In genomic region chr1:205445653-205445955, GRCh38 we compare ENCODE assay signal across 1 cellular context.
TF ChIP-seq lines count a peak whose summit lies in the region.

No MANE protein-coding gene starts in this region.

TF ChIP-seq in H1, 55 proteins besides CTCF, POLR2A, EP300 and RAD21:
- TF ChIP-seq TCF12 (IDR thresholded peaks at IDR 0.05; ENCODE audit: low read depth, low read length), result no peak
- no peak for TF ChIP-seq SIX5 (IDR thresholded peaks at IDR 0.05; ENCODE audit: low read depth, low read length)
- TF ChIP-seq MAFK (IDR thresholded peaks at IDR 0.05; ENCODE audit: low read depth, low read length), result no peak
- no peak for TF ChIP-seq RXRA (IDR thresholded peaks at IDR 0.05; ENCODE audit: insufficient read depth, low read depth, low read length)
- no peak for TF ChIP-seq RNF2 (IDR thresholded peaks at IDR 0.05; ENCODE audit: borderline replicate concordance, low read depth, low read length, missing control alignments, poor library complexity, severe bottlenecking)
- TF ChIP-seq GTF2F1 (IDR thresholded peaks at IDR 0.05; ENCODE audit: borderline replicate concordance, low read depth, low read length), result no peak
- TF ChIP-seq POLR2AphosphoS5 (IDR thresholded peaks at IDR 0.05; ENCODE audit: low read depth, low read length), result no peak
- no peak for TF ChIP-seq E2F6 (IDR thresholded peaks at IDR 0.05)
- TF ChIP-seq KDM5A (IDR thresholded peaks at IDR 0.05; ENCODE audit: low read length), result no peak
- TF ChIP-seq CEBPB (IDR thresholded peaks at IDR 0.05; ENCODE audit: low read depth, low read length), result no peak
- TF ChIP-seq ATF2 (IDR thresholded peaks at IDR 0.05; ENCODE audit: low read length), result no peak
- TF ChIP-seq CREB1 (IDR thresholded peaks at IDR 0.05), result no peak
- no peak for TF ChIP-seq RFX5 (IDR thresholded peaks at IDR 0.05; ENCODE audit: borderline replicate concordance, low read depth, low read length)
- TF ChIP-seq POU5F1 (IDR thresholded peaks at IDR 0.05; ENCODE audit: low read depth, low read length), result no peak
- no peak for TF ChIP-seq SP4 (IDR thresholded peaks at IDR 0.05; ENCODE audit: low read length)
- no peak for TF ChIP-seq HDAC6 (IDR thresholded peaks at IDR 0.05; ENCODE audit: low read depth, low read length)
